In the genomic region with DNA sequence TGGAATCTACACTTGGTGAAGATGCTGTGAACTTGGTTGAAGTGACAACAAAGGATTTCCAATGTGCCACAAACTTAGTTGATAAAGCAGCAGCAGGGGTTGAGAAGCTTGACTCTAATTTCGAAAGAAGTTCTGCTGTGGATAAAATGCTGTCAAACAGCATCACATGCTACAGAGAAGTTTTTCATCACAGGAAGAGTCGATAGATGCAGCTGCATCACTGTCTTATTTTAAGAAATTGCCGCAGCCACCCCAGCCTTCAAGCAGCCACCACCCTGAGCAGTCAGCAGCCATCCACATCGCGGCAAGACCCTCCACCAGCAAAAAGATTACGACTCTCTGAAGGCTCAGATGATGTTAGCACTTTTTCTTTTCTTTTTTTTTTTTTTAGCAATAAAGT, we compare ENCODE assay signal across 1 cellular context.
TF ChIP-seq lines count a peak whose summit lies in the region.

No MANE protein-coding gene starts in this region.

TF ChIP-seq in IMR-90, 13 proteins besides CTCF, POLR2A, EP300 and RAD21:
- TF ChIP-seq SMC3 (IDR thresholded peaks at IDR 0.05; ENCODE audit: low read depth, low read length) (no peak), CEBPB (IDR thresholded peaks at IDR 0.05; ENCODE audit: low read depth, low read length) (no peak), RFX5 (IDR thresholded peaks at IDR 0.05; ENCODE audit: low read depth, low read length) (no peak), CHD1 (IDR thresholded peaks at IDR 0.05; ENCODE audit: low read depth, low read length) (no peak), FOS (IDR thresholded peaks at IDR 0.05; ENCODE audit: low read depth, low read length) (no peak), MXI1 (IDR thresholded peaks at IDR 0.05; ENCODE audit: borderline replicate concordance, low read depth, low read length) (no peak), MAZ (IDR thresholded peaks at IDR 0.05; ENCODE audit: borderline replicate concordance, low read depth, low read length) (no peak), NFE2L2 (IDR thresholded peaks at IDR 0.05; ENCODE audit: low read depth, low read length) (no peak), BHLHE40 (IDR thresholded peaks at IDR 0.05; ENCODE audit: low read depth, low read length) (no peak), RCOR1 (IDR thresholded peaks at IDR 0.05; ENCODE audit: insufficient replicate concordance, low read length) (no peak), MAFK (IDR thresholded peaks at IDR 0.05; ENCODE audit: low read depth, low read length) (no peak)
- TF ChIP-seq, protein P1, sequence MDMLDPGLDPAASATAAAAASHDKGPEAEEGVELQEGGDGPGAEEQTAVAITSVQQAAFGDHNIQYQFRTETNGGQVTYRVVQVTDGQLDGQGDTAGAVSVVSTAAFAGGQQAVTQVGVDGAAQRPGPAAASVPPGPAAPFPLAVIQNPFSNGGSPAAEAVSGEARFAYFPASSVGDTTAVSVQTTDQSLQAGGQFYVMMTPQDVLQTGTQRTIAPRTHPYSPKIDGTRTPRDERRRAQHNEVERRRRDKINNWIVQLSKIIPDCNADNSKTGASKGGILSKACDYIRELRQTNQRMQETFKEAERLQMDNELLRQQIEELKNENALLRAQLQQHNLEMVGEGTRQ (IDR thresholded peaks at IDR 0.05; ENCODE audit: low read depth, low read length): no peak
- TF ChIP-seq, protein P2, sequence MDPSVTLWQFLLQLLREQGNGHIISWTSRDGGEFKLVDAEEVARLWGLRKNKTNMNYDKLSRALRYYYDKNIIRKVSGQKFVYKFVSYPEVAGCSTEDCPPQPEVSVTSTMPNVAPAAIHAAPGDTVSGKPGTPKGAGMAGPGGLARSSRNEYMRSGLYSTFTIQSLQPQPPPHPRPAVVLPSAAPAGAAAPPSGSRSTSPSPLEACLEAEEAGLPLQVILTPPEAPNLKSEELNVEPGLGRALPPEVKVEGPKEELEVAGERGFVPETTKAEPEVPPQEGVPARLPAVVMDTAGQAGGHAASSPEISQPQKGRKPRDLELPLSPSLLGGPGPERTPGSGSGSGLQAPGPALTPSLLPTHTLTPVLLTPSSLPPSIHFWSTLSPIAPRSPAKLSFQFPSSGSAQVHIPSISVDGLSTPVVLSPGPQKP (IDR thresholded peaks at IDR 0.05; ENCODE audit: borderline replicate concordance, low read depth, low read length): no peak
